1 cellular context compared by ENCODE assay signal in genomic region chr1:116465845-116466685, GRCh38.
TF ChIP-seq lines count a peak whose summit lies in the region.

No MANE protein-coding gene starts in this region.

TF ChIP-seq in HepG2, 621 proteins besides CTCF, POLR2A, EP300 and RAD21 (continued from another document and continues in another):
- no peak for TF ChIP-seq NFAT5 (CRISPR knock-in tag; IDR thresholded peaks at IDR 0.05)
- TF ChIP-seq ZNF256 (CRISPR knock-in tag; conservative IDR thresholded peaks at IDR 0.05): no peak
- peak; percentile 38; the same call in 1 of the 2 replicates for TF ChIP-seq SIX1 (CRISPR knock-in tag; IDR thresholded peaks at IDR 0.05; ENCODE audit: borderline replicate concordance)
- no peak for TF ChIP-seq ZNF101 (CRISPR knock-in tag; IDR thresholded peaks at IDR 0.05; ENCODE audit: borderline replicate concordance, low read depth)
- peak; percentile 84 for TF ChIP-seq CREM (IDR thresholded peaks at IDR 0.05)
- TF ChIP-seq CREM (CRISPR knock-in tag; IDR thresholded peaks at IDR 0.05): no peak
- TF ChIP-seq GPN1 (CRISPR knock-in tag; IDR thresholded peaks at IDR 0.05; ENCODE audit: borderline replicate concordance): no peak
- TF ChIP-seq ZNF547 (CRISPR knock-in tag; IDR thresholded peaks at IDR 0.05): no peak
- TF ChIP-seq ZNF10 (CRISPR knock-in tag; IDR thresholded peaks at IDR 0.05; ENCODE audit: borderline replicate concordance, low read depth): no peak
- no peak for TF ChIP-seq ZNF720 (CRISPR knock-in tag; IDR thresholded peaks at IDR 0.05)
- TF ChIP-seq ZBTB44 (CRISPR knock-in tag; IDR thresholded peaks at IDR 0.05): 0 out of 2 replicates have a peak, but pooled peaks have one; percentile 20
- no peak for TF ChIP-seq NBN (conservative IDR thresholded peaks at IDR 0.05)
- TF ChIP-seq ZNF710 (CRISPR knock-in tag; IDR thresholded peaks at IDR 0.05; ENCODE audit: borderline replicate concordance): peak; percentile 89
- TF ChIP-seq NFKB2 (CRISPR knock-in tag; IDR thresholded peaks at IDR 0.05; ENCODE audit: borderline replicate concordance): peak; percentile 75; the same call in 1 of the 2 replicates
- TF ChIP-seq SNAPC4 (CRISPR knock-in tag; IDR thresholded peaks at IDR 0.05): no peak
- TF ChIP-seq ZHX1 (CRISPR knock-in tag; IDR thresholded peaks at IDR 0.05; ENCODE audit: low read depth): no peak
- no peak; the same call in 1 of the 2 replicates for TF ChIP-seq SNAI1 (CRISPR knock-in tag; IDR thresholded peaks at IDR 0.05; ENCODE audit: borderline replicate concordance)
- 0 out of 2 replicates have a peak, but pooled peaks have one; percentile 29 for TF ChIP-seq ZNF205 (CRISPR knock-in tag; IDR thresholded peaks at IDR 0.05)
- TF ChIP-seq NR1H2 (CRISPR knock-in tag; IDR thresholded peaks at IDR 0.05; ENCODE audit: borderline replicate concordance, low read depth): no peak
- no peak for TF ChIP-seq KAT7 (CRISPR knock-in tag; IDR thresholded peaks at IDR 0.05; ENCODE audit: borderline replicate concordance)
- TF ChIP-seq NFYC (CRISPR knock-in tag; IDR thresholded peaks at IDR 0.05): 0 out of 2 replicates have a peak, but pooled peaks have one; percentile 27
- TF ChIP-seq HDAC1 (CRISPR knock-in tag; IDR thresholded peaks at IDR 0.05): peak; percentile 76
- TF ChIP-seq TFE3 (CRISPR knock-in tag; IDR thresholded peaks at IDR 0.05): peak; percentile 44; the same call in 1 of the 2 replicates
- TF ChIP-seq KDM2A (CRISPR knock-in tag; IDR thresholded peaks at IDR 0.05; ENCODE audit: borderline replicate concordance, low read depth): no peak
- peak; percentile 60 for TF ChIP-seq ZMYM3 (CRISPR knock-in tag; IDR thresholded peaks at IDR 0.05)
- 0 out of 2 replicates have a peak, but pooled peaks have one; percentile 34 for TF ChIP-seq ZSCAN31 (CRISPR knock-in tag; IDR thresholded peaks at IDR 0.05; ENCODE audit: low read depth)
- TF ChIP-seq PBX3 (CRISPR knock-in tag; IDR thresholded peaks at IDR 0.05; ENCODE audit: borderline replicate concordance): no peak
- no peak for TF ChIP-seq ZUFSP (CRISPR knock-in tag; IDR thresholded peaks at IDR 0.05; ENCODE audit: borderline replicate concordance)
- peak; percentile 85 for TF ChIP-seq SIN3A (IDR thresholded peaks at IDR 0.05; ENCODE audit: borderline replicate concordance, low read depth, low read length)
- 0 out of 2 replicates have a peak, but pooled peaks have one; percentile 45 for TF ChIP-seq ZNF451 (CRISPR knock-in tag; IDR thresholded peaks at IDR 0.05)
- TF ChIP-seq SRSF4 (IDR thresholded peaks at IDR 0.05; ENCODE audit: low read depth, low read length, poor library complexity, severe bottlenecking): no peak
- no peak for TF ChIP-seq TEF (CRISPR knock-in tag; IDR thresholded peaks at IDR 0.05)
- peak; percentile 54; the same call in 1 of the 2 replicates for TF ChIP-seq KMT2B (CRISPR knock-in tag; IDR thresholded peaks at IDR 0.05)
- peak; percentile 85 for TF ChIP-seq HIVEP1 (CRISPR knock-in tag; IDR thresholded peaks at IDR 0.05)
- no peak for TF ChIP-seq ZBTB21 (CRISPR knock-in tag; IDR thresholded peaks at IDR 0.05)
- no peak for TF ChIP-seq ZNF3 (CRISPR knock-in tag; IDR thresholded peaks at IDR 0.05)
